Comparison of ENCODE assay signal across 8 cellular contexts in the genomic region with DNA sequence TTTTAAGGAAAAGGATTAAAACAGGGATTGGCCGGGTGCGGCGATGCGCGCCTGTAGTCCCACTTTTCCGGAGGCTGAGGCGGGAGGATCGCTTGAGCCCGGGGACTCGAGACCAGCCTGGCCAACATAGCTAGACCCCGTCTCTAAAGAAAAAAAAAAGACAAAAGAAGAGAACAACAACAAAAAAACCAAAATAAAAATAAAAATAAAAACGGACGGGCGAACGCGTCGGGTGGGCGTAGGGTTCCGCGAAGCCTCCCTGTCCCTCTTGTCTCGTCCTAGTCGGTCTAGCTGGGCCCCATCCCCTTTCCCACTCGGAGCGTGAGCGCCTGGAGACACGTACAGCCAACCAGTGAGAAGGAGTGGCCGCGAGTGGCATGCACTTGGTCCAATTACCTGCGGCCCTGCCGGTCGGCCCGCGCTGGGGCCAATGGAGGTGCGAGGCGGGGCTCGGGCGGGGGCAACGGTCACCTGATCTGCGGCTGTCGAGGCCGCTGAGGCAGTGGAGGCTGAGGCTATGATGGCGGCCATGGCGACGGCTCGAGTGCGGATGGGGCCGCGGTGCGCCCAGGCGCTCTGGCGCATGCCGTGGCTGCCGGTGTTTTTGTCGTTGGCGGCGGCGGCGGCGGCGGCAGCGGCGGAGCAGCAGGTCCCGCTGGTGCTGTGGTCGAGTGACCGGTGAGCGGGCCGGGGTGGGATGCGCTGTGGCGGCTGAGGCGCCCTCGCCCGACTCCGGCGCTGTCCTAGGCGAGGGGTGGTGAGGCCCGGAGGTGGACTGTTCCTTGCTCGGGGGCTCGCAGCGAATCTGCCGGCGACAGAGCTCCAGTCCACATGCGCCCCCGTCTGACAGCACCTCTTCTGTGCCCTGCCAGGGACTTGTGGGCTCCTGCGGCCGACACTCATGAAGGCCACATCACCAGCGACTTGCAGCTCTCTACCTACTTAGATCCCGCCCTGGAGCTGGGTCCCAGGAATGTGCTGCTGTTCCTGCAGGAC. TPM values are rescaled to one million over a fixed set of nuclear protein-coding genes. Genes with fewer than 3 reads are reported as not detected.
A peak's percentile ranks its signal among the peaks of the same experiment; 100 is the strongest.
DNase-seq lines count a peak whose midpoint lies in the region; ATAC-seq, FAIRE-seq and TF ChIP-seq lines count a peak whose summit lies in the region.

A gene with protein sequence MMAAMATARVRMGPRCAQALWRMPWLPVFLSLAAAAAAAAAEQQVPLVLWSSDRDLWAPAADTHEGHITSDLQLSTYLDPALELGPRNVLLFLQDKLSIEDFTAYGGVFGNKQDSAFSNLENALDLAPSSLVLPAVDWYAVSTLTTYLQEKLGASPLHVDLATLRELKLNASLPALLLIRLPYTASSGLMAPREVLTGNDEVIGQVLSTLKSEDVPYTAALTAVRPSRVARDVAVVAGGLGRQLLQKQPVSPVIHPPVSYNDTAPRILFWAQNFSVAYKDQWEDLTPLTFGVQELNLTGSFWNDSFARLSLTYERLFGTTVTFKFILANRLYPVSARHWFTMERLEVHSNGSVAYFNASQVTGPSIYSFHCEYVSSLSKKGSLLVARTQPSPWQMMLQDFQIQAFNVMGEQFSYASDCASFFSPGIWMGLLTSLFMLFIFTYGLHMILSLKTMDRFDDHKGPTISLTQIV (plus strand): TSS at position 502 of the 996 bp plus-strand sequence. CDS start 16 bp downstream, at position 518.

- DNase-seq in BJ (ENCODE audit: low read depth) (peak; percentile 61), GM19240 (ENCODE audit: insufficient read length, low spot score) (peak; percentile 80), NCI-H69 (lab: John Stamatoyannopoulos, UW) (peak; percentile 96), HepG2 (ENCODE audit: low spot score) (peak; percentile 85)
- peak; percentile 62 to 80 for DNase-seq in activated CD4-positive, alpha-beta T cell treated with anti-CD3 and anti-CD28 coated beads, Interleukin-2, amount 50 U/mL, for 24 hours (ENCODE audit: low read depth in 1 of 2, low spot score in 1 of 2)
- peak; percentile 86 for DNase-seq in stimulated activated CD4-positive, alpha-beta T cell treated with anti-CD3 and anti-CD28 coated beads, Interleukin-4, amount 100 ng/mL, for 1 hour

- H3K4me1 ChIP-seq in HepG2 (ENCODE audit: insufficient read depth, low read length) = peaks cover 33% of the 10 kb centered on the region

- H3K4me2 ChIP-seq in HepG2 (ENCODE audit: low read depth, low read length) = peak within 1 kb of the TSS; percentile 74

- no peak for TF ChIP-seq CTCF in BJ (IDR thresholded peaks at IDR 0.05; ENCODE audit: insufficient read depth, low read depth, low read length)
- peak; percentile 33 for TF ChIP-seq CTCF in HepG2 (CRISPR knock-in tag; IDR thresholded peaks at IDR 0.05)

- peaks cover 41% of the 10 kb centered on the region for H3K4me1 Mint-ChIP-seq in dendritic cell treated with granulocyte-macrophage colony-stimulating factor and Interleukin-4, amounts not matched to agents 40 ng/mL and 50 ng/mL, for 4 days (ENCODE audit: low read depth)

- H3K79me2 ChIP-seq in HepG2 (ENCODE audit: insufficient read depth, low read length) = peaks cover 15% of the 10 kb centered on the region

- H3K36me3 Mint-ChIP-seq in dendritic cell treated with granulocyte-macrophage colony-stimulating factor and Interleukin-4, amounts not matched to agents 40 ng/mL and 50 ng/mL, for 4 days (ENCODE audit: low read depth) = peaks cover 44% of the 10 kb centered on the region

- TF ChIP-seq RAD21 in HepG2 (CRISPR knock-in tag; IDR thresholded peaks at IDR 0.05) = no peak

- H3K9ac ChIP-seq in HepG2 (ENCODE audit: insufficient read depth, low read depth, low read length) = peak within 1 kb of the TSS; percentile 70

- H4K20me1 ChIP-seq in HepG2 (ENCODE audit: insufficient read depth, low read length) = no peaks in the 10 kb centered on the region

- peak within 1 kb of the TSS; percentile 54 for H3K27ac ChIP-seq in HepG2 (ENCODE audit: extremely low read length, insufficient read depth, low read length)

- FAIRE-seq in HepG2 (lab: Jason Lieb, UNC) = peak; percentile 80

- POLR2A ChIA-PET in BJ (lab: Charles Lee) = no interaction called here
- POLR2A ChIA-PET in HepG2 (lab: Yijun Ruan, JAX) = interaction anchor here (0.9 to 3.4 kb wide), 8 partner anchors 16 to 99 kb away, joined by 3 to 24 read pairs (median 6); a partner anchor contains a TSS

- in situ Hi-C loops in HepG2 (cut with HindIII; ENCODE audit: extremely low pct_ligation_motif_present, low pct_unique_long_range_greater_than_20kb) = no loop called here

- peak; percentile 99 for ATAC-seq in HG03460 (IDR thresholded peaks at IDR 0.05; ENCODE audit: unreplicated experiment)
- ATAC-seq in HepG2 = peak; percentile 99

- no peak within 1 kb of the TSS for H2AFZ ChIP-seq in HepG2 (ENCODE audit: low read length)

- H3K9me3 Mint-ChIP-seq in dendritic cell treated with granulocyte-macrophage colony-stimulating factor and Interleukin-4, amounts not matched to agents 40 ng/mL and 50 ng/mL, for 4 days = no peaks in the 10 kb centered on the region

- H3K4me3 ChIP-seq in BJ (ENCODE audit: low read depth, low read length) (peak within 1 kb of the TSS; percentile 66), HepG2 (replicated peaks in 1 of 3; ENCODE audit: insufficient read depth in 1 of 3, low read depth in 2 of 3, low read length in 3 of 3) (peak within 1 kb of the TSS; percentile 64 to 74 (median 72))

- 4% methylated on average over 24 of the region's 87 CpGs for WGBS in HepG2 (ENCODE audit: low lambda C conversion rate)

- H3K27me3 Mint-ChIP-seq in dendritic cell treated with granulocyte-macrophage colony-stimulating factor and Interleukin-4, amounts not matched to agents 40 ng/mL and 50 ng/mL, for 4 days = no peaks in the 10 kb centered on the region

- intact Hi-C loops in dendritic cell treated with granulocyte-macrophage colony-stimulating factor and Interleukin-4, amounts not matched to agents 40 ng/mL and 50 ng/mL, for 4 days (cut with micrococcal nuclease) = no loop called here
- intact Hi-C loops in HepG2 (cut with micrococcal nuclease; ENCODE audit: unreplicated experiment) = no loop called here

- H3K36me3 ChIP-seq in BJ (ENCODE audit: control insufficient read depth, insufficient read depth, low read length) = peaks cover 3% of the 10 kb centered on the region; the same call in 1 of the 2 replicates
- no peaks in the 10 kb centered on the region; a peak in 1 of 5 replicates for H3K36me3 ChIP-seq in HepG2 (replicated peaks in 1 of 2; ENCODE audit: control insufficient read depth in 1 of 2, insufficient read depth in 2 of 2, low read length in 2 of 2)

- TF ChIP-seq POLR2A in HepG2 (IDR thresholded peaks at IDR 0.05; ENCODE audit: insufficient read depth in 1 of 2, low read depth in 2 of 2, low read length in 2 of 2) = no peak

- no TSS peak for BruUV-seq in HepG2 (replicated peaks; lab: Mats Ljungman, UMichigan)

- no peaks in the 10 kb centered on the region for H3K27me3 ChIP-seq in BJ (ENCODE audit: control insufficient read depth, insufficient read depth, low read length)
- H3K27me3 ChIP-seq in HepG2 (ENCODE audit: control insufficient read depth in 1 of 2, insufficient read depth in 2 of 2, low read length in 2 of 2) = no peaks in the 10 kb centered on the region

- CTCF ChIA-PET in BJ (lab: Yijun Ruan, JAX) (interaction anchor here (0.6 to 0.8 kb wide), 2 partner anchors 17 to 30 kb away, joined by 3 to 6 read pairs; a partner anchor contains a TSS), HepG2 (lab: Yijun Ruan, JAX; ENCODE audit: low intra/inter-chr PET ratio, low total read pairs) (no interaction called here)

- peak within 1 kb of the TSS; percentile 81 for H3K4me3 Mint-ChIP-seq in dendritic cell treated with granulocyte-macrophage colony-stimulating factor and Interleukin-4, amounts not matched to agents 40 ng/mL and 50 ng/mL, for 4 days

- no peaks in the 10 kb centered on the region for H3K9me3 ChIP-seq in HepG2 (ENCODE audit: low read length)

- peak within 1 kb of the TSS; percentile 89 for H3K27ac Mint-ChIP-seq in dendritic cell treated with granulocyte-macrophage colony-stimulating factor and Interleukin-4, amounts not matched to agents 40 ng/mL and 50 ng/mL, for 4 days

- no peak for TF ChIP-seq EP300 in HepG2 (IDR thresholded peaks at IDR 0.05; ENCODE audit: low read depth in 2 of 2, low read length in 2 of 2)
- no peak for TF ChIP-seq EP300 in HepG2 (CRISPR knock-in tag; IDR thresholded peaks at IDR 0.05; ENCODE audit: borderline replicate concordance)

TF ChIP-seq in HepG2, 621 proteins besides CTCF, POLR2A, EP300 and RAD21 (continues in another document):
- TF ChIP-seq MATR3 (CRISPR knock-in tag; IDR thresholded peaks at IDR 0.05) (no peak), ZNF501 (CRISPR knock-in tag; IDR thresholded peaks at IDR 0.05) (peak; percentile 16; the same call in 1 of the 2 replicates), U2AF2 (IDR thresholded peaks at IDR 0.05; ENCODE audit: low read depth, low read length) (no peak), YY1 (IDR thresholded peaks at IDR 0.05; ENCODE audit: insufficient read depth, insufficient replicate concordance, low read depth, low read length) (peak; percentile 90), ZNF713 (CRISPR knock-in tag; IDR thresholded peaks at IDR 0.05) (no peak)

RNA-seq across cellular contexts. Expression of the gene that starts here (rescaled TPM):
- polyA plus RNA-seq in BJ (2011; rRNA removed) (82.8 and 143 TPM in 2 replicates), HepG2 (2011; rRNA removed) (110 and 142 TPM in 2 replicates)
- polyA minus RNA-seq in BJ (2011; rRNA and poly(A)+ RNA removed) = 69.2 and 87.3 TPM in 2 replicates
- 23.1 and 56.7 TPM in 2 replicates for total RNA-seq in HepG2 (2016; rRNA removed; fragmentation: Illumina TruSeq; extraction: Trizol)
- 11.1 and 12.5 TPM in 2 replicates for total RNA-seq in HepG2 (2016; cell fraction: cytosol; rRNA removed; fragmentation: Illumina TruSeq; extraction: Trizol; ENCODE audit: low read depth)
- 18.3 and 57.2 TPM in 2 replicates for total RNA-seq in HepG2 (2016; cell fraction: insoluble cytoplasmic fraction; rRNA removed; fragmentation: Illumina TruSeq; extraction: Trizol)
- 19.9 and 20.2 TPM in 2 replicates for total RNA-seq in HepG2 (2016; cell fraction: membrane; rRNA removed; fragmentation: Illumina TruSeq; extraction: Trizol)
- 51.0 and 62.6 TPM in 2 replicates for total RNA-seq in HepG2 (2016; cell fraction: nucleus; rRNA removed; fragmentation: Illumina TruSeq; extraction: Trizol)
- 147 and 160 TPM in 2 replicates for polyA plus RNA-seq in HepG2 (2011; cell fraction: cytosol; rRNA removed)
- polyA plus RNA-seq in HepG2 (2011; cell fraction: nucleus; rRNA removed) = 101 and 106 TPM in 2 replicates
- 83.1 and 96.9 TPM in 2 replicates for polyA plus RNA-seq in HepG2 (2012)
- polyA plus RNA-seq in HepG2 (2016; cell fraction: cytosol; fragmentation: Illumina TruSeq; extraction: Trizol; ENCODE audit: low read depth) = 20.5 and 22.7 TPM in 2 replicates
- polyA plus RNA-seq in HepG2 (2016; cell fraction: insoluble cytoplasmic fraction; fragmentation: Illumina TruSeq; extraction: Trizol; ENCODE audit: low read depth) = 31.3 and 34.5 TPM in 2 replicates
- 23.2 and 27.2 TPM in 2 replicates for polyA plus RNA-seq in HepG2 (2016; cell fraction: membrane; fragmentation: Illumina TruSeq; extraction: Trizol; ENCODE audit: low read depth)
- 127 and 134 TPM in 2 replicates for polyA plus RNA-seq in HepG2 (2016; cell fraction: nucleus; fragmentation: Illumina TruSeq; extraction: Trizol; ENCODE audit: insufficient read depth, low read depth)
- polyA minus RNA-seq in HepG2 (2011; rRNA and poly(A)+ RNA removed; ENCODE audit: low replicate concordance) = 142 and 210 TPM in 2 replicates
- polyA minus RNA-seq in HepG2 (2011; cell fraction: cytosol; rRNA and poly(A)+ RNA removed) = 79.7 and 100 TPM in 2 replicates
- polyA minus RNA-seq in HepG2 (2011; cell fraction: nucleus; rRNA and poly(A)+ RNA removed) = 19.4 and 25.6 TPM in 2 replicates

Comparison
In these comparisons a context has a peak if more than half of its experiments do, and no peak if none do; other contexts are left out.
1. Peak in every context shown above with its lines: DNase-seq, ATAC-seq, H3K4me3 ChIP-seq and H3K27ac ChIP-seq.